ENCODE assay signal across 30 cellular contexts in genomic region chr10:24544776-24545175, GRCh38.
"Had no signal": no experiment of that assay in that cellular context is flagged by ENCODE, and none has a peak within 500 bp of the region (broad histone marks: within the 10 kb centered on the region; RNA-seq: fewer than 3 reads in every experiment).

No MANE protein-coding gene starts in this region.

- DNase-seq: activated CD4-positive, alpha-beta memory T cell treated with anti-CD3 and anti-CD28 coated beads for 36 hours; activated CD4-positive, alpha-beta T cell treated with anti-CD3 and anti-CD28 coated beads for 36 hours; activated CD4-positive, alpha-beta T cell treated with anti-CD3 and anti-CD28 coated beads, Interleukin-2, amount 10 ng/mL, durations not matched to agents 24 days and 14 days; activated CD4-positive, CD25-positive, alpha-beta regulatory T cell; activated CD4-positive, CD25-positive, alpha-beta regulatory T cell treated with anti-CD3 and anti-CD28 coated beads, Interleukin-2, amount 50 U/mL, for 72 hours; activated CD8-positive, alpha-beta memory T cell treated with anti-CD3 and anti-CD28 coated beads, Interleukin-2, amount 10 ng/mL, durations not matched to agents 7 days and 5 days; activated CD8-positive, alpha-beta memory T cell treated with anti-CD3 and anti-CD28 coated beads, Interleukin-2, amount 50 U/mL, for 4 hours; activated CD8-positive, alpha-beta T cell treated with anti-CD3 and anti-CD28 coated beads, Interleukin-2, amount 10 ng/mL, durations not matched to agents 7 days and 5 days; activated effector memory CD4-positive, alpha-beta T cell treated with anti-CD3 and anti-CD28 coated beads, Interleukin-2, amount 50 U/mL, for 16 hours; activated naive CD4-positive, alpha-beta T cell treated with anti-CD3 and anti-CD28 coated beads for 36 hours; activated naive CD8-positive, alpha-beta T cell treated with anti-CD3 and anti-CD28 coated beads, Interleukin-2, amount 10 ng/mL, durations not matched to agents 7 days and 5 days; activated T-cell treated with anti-CD3 and anti-CD28 coated beads, Interleukin-2, amount 50 U/mL, for 1 hour; activated T-cell treated with anti-CD3 and anti-CD28 coated beads, Interleukin-2, amount 50 U/mL, for 48 hours; cortex of kidney; dermis blood vessel endothelial cell; effector CD4-positive, alpha-beta T cell; effector memory CD8-positive, alpha-beta T cell; esophagus squamous epithelium; foreskin melanocyte; T-helper 2 cell had no signal

- H3K4me3 ChIP-seq: ascending aorta, esophagus squamous epithelium, gastroesophageal sphincter had no signal

- H3K36me3 Mint-ChIP-seq: activated CD4-positive, alpha-beta memory T cell treated with anti-CD3 and anti-CD28 coated beads for 36 hours; activated CD8-positive, alpha-beta memory T cell treated with anti-CD3 and anti-CD28 coated beads, Interleukin-2, amount 10 ng/mL, durations not matched to agents 7 days and 5 days; activated naive CD4-positive, alpha-beta T cell treated with anti-CD3 and anti-CD28 coated beads, Interleukin-2, amount 50 U/mL, for 24 hours; activated naive CD8-positive, alpha-beta T cell treated with anti-CD3 and anti-CD28 coated beads, Interleukin-2, amount 10 ng/mL, durations not matched to agents 7 days and 5 days had no signal

- H3K27me3 ChIP-seq: ascending aorta, esophagus squamous epithelium, gastroesophageal sphincter had no signal

- FAIRE-seq: bronchial epithelial cell, colon, endothelial cell of umbilical vein had no signal

- H3K9me3 ChIP-seq: ascending aorta, esophagus squamous epithelium, gastroesophageal sphincter had no signal

- H3K4me1 ChIP-seq: ascending aorta, esophagus squamous epithelium, gastroesophageal sphincter had no signal

- H3K4me1 Mint-ChIP-seq: activated CD4-positive, alpha-beta T cell treated with anti-CD3 and anti-CD28 coated beads for 36 hours; activated CD4-positive, alpha-beta T cell treated with anti-CD3 and anti-CD28 coated beads, Interleukin-2, amount 10 ng/mL, durations not matched to agents 24 days and 14 days; activated CD8-positive, alpha-beta memory T cell treated with anti-CD3 and anti-CD28 coated beads, Interleukin-2, amount 10 ng/mL, durations not matched to agents 7 days and 5 days; activated naive CD4-positive, alpha-beta T cell treated with anti-CD3 and anti-CD28 coated beads, Interleukin-2, amount 50 U/mL, for 24 hours; activated naive CD8-positive, alpha-beta T cell treated with anti-CD3 and anti-CD28 coated beads, Interleukin-2, amount 10 ng/mL, durations not matched to agents 7 days and 5 days; brain had no signal

- H3K27me3 Mint-ChIP-seq: activated CD4-positive, alpha-beta T cell treated with anti-CD3 and anti-CD28 coated beads for 36 hours; activated CD4-positive, alpha-beta T cell treated with anti-CD3 and anti-CD28 coated beads, Interleukin-2, amount 10 ng/mL, durations not matched to agents 24 days and 14 days; activated naive CD4-positive, alpha-beta T cell treated with anti-CD3 and anti-CD28 coated beads, Interleukin-2, amount 50 U/mL, for 24 hours; brain had no signal

- H3K27ac Mint-ChIP-seq: activated CD4-positive, alpha-beta memory T cell treated with anti-CD3 and anti-CD28 coated beads for 36 hours; activated CD4-positive, alpha-beta T cell treated with anti-CD3 and anti-CD28 coated beads for 36 hours; activated CD4-positive, alpha-beta T cell treated with anti-CD3 and anti-CD28 coated beads, Interleukin-2, amount 10 ng/mL, durations not matched to agents 24 days and 14 days; activated CD8-positive, alpha-beta memory T cell treated with anti-CD3 and anti-CD28 coated beads, Interleukin-2, amount 10 ng/mL, durations not matched to agents 7 days and 5 days; activated CD8-positive, alpha-beta T cell treated with anti-CD3 and anti-CD28 coated beads, Interleukin-2, amount 10 ng/mL, durations not matched to agents 7 days and 5 days; activated naive CD4-positive, alpha-beta T cell treated with anti-CD3 and anti-CD28 coated beads for 36 hours; activated naive CD4-positive, alpha-beta T cell treated with anti-CD3 and anti-CD28 coated beads, Interleukin-2, amount 50 U/mL, for 24 hours; activated naive CD8-positive, alpha-beta T cell treated with anti-CD3 and anti-CD28 coated beads, Interleukin-2, amount 10 ng/mL, durations not matched to agents 7 days and 5 days; activated T-helper 1 cell treated with anti-CD3 and anti-CD28 coated beads, Interleukin-12 subunit alpha, Interleukin-12 subunit beta, Interleukin-2, Interleukin-4 antibody, amounts not matched to agents 30 ng/mL and 10 ng/mL and 1 ng/mL, durations not matched to agents 14 hours and 24 hours and 36 hours; activated T-helper 2 cell treated with anti-CD3 and anti-CD28 coated beads, Interferon-gamma antibody, Interleukin-2, Interleukin-4, amounts not matched to agents 10 μg/mL and 5 μg/mL and 100 μg/mL, durations not matched to agents 14 hours and 24 hours and 36 hours; brain; effector memory CD8-positive, alpha-beta T cell had no signal

- ATAC-seq: activated CD4-positive, alpha-beta T cell treated with anti-CD3 and anti-CD28 coated beads for 36 hours; activated CD8-positive, alpha-beta memory T cell treated with anti-CD3 and anti-CD28 coated beads, Interleukin-2, amount 10 ng/mL, durations not matched to agents 7 days and 5 days; activated CD8-positive, alpha-beta T cell treated with anti-CD3 and anti-CD28 coated beads, Interleukin-2, amount 10 ng/mL, durations not matched to agents 7 days and 5 days; effector memory CD8-positive, alpha-beta T cell; gastroesophageal sphincter had no signal

- H3K4me3 Mint-ChIP-seq: activated CD4-positive, alpha-beta memory T cell treated with anti-CD3 and anti-CD28 coated beads for 36 hours; activated CD4-positive, alpha-beta T cell treated with anti-CD3 and anti-CD28 coated beads for 36 hours; activated CD4-positive, alpha-beta T cell treated with anti-CD3 and anti-CD28 coated beads, Interleukin-2, amount 10 ng/mL, durations not matched to agents 24 days and 14 days; activated CD8-positive, alpha-beta memory T cell treated with anti-CD3 and anti-CD28 coated beads, Interleukin-2, amount 10 ng/mL, durations not matched to agents 7 days and 5 days; activated CD8-positive, alpha-beta T cell treated with anti-CD3 and anti-CD28 coated beads, Interleukin-2, amount 10 ng/mL, durations not matched to agents 7 days and 5 days; activated naive CD4-positive, alpha-beta T cell treated with anti-CD3 and anti-CD28 coated beads for 36 hours; activated naive CD4-positive, alpha-beta T cell treated with anti-CD3 and anti-CD28 coated beads, Interleukin-2, amount 50 U/mL, for 24 hours; activated naive CD8-positive, alpha-beta T cell treated with anti-CD3 and anti-CD28 coated beads, Interleukin-2, amount 10 ng/mL, durations not matched to agents 7 days and 5 days; activated T-helper 1 cell treated with anti-CD3 and anti-CD28 coated beads, Interleukin-12 subunit alpha, Interleukin-12 subunit beta, Interleukin-2, Interleukin-4 antibody, amounts not matched to agents 30 ng/mL and 10 ng/mL and 1 ng/mL, durations not matched to agents 14 hours and 24 hours and 36 hours; brain; effector memory CD8-positive, alpha-beta T cell had no signal

- H3K9me3 Mint-ChIP-seq: activated CD4-positive, alpha-beta memory T cell treated with anti-CD3 and anti-CD28 coated beads for 36 hours; activated CD4-positive, alpha-beta T cell treated with anti-CD3 and anti-CD28 coated beads, Interleukin-2, amount 10 ng/mL, durations not matched to agents 24 days and 14 days; activated naive CD4-positive, alpha-beta T cell treated with anti-CD3 and anti-CD28 coated beads for 36 hours; activated naive CD4-positive, alpha-beta T cell treated with anti-CD3 and anti-CD28 coated beads, Interleukin-2, amount 50 U/mL, for 24 hours; activated naive CD8-positive, alpha-beta T cell treated with anti-CD3 and anti-CD28 coated beads, Interleukin-2, amount 10 ng/mL, durations not matched to agents 7 days and 5 days; activated T-helper 1 cell treated with anti-CD3 and anti-CD28 coated beads, Interleukin-12 subunit alpha, Interleukin-12 subunit beta, Interleukin-2, Interleukin-4 antibody, amounts not matched to agents 30 ng/mL and 10 ng/mL and 1 ng/mL, durations not matched to agents 14 hours and 24 hours and 36 hours; activated T-helper 2 cell treated with anti-CD3 and anti-CD28 coated beads, Interferon-gamma antibody, Interleukin-2, Interleukin-4, amounts not matched to agents 10 μg/mL and 5 μg/mL and 100 μg/mL, durations not matched to agents 14 hours and 24 hours and 36 hours; effector memory CD8-positive, alpha-beta T cell had no signal

- H3K27ac ChIP-seq: ascending aorta, epithelial cell of prostate, esophagus squamous epithelium, gastroesophageal sphincter had no signal
